In the genomic region with DNA sequence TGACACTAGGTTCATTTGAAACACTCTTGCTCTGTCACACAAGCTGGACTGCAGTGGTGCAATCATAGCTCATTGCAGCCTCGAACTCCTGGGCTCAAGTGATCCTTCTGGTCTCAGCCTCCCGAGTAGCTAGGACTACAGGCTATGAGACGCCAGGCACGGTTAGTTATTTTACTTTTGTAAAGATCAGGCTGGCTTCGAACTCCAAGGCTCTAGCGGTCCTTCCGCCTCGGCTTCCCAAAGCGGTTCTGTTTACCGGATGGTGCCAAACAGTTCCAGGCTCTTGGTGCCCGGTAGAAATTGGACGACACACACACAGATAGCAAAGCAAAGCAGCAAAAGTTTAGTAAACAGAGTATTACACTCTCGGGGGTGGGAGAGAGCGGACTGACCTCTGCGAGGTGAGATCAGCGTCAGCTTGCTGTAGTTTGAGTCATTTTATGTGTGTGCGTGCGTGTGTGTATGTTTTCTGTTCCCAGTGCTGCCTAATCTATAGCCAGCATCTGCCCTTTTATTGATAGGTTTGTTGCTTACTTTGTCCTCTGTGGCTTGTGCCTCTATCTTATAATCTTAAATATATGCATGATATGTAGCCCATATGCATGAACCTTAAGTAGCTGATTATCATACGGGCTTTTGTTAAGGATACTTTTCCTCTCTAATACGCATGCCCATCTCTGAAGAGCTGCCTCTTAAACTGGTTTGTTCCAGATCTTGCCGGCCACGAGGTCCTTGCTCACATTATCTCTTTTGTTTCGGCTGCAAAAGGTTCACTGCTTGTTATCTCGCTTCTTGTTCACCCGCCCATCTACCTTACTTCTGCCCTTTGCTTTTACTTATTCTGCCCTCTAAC, we compare ENCODE assay signal across 1 cellular context.
TF ChIP-seq lines count a peak whose summit lies in the region.

No MANE protein-coding gene starts in this region.

TF ChIP-seq in HepG2, 621 proteins besides CTCF, POLR2A, EP300 and RAD21 (continued from another document):
- TF ChIP-seq, protein P1, sequence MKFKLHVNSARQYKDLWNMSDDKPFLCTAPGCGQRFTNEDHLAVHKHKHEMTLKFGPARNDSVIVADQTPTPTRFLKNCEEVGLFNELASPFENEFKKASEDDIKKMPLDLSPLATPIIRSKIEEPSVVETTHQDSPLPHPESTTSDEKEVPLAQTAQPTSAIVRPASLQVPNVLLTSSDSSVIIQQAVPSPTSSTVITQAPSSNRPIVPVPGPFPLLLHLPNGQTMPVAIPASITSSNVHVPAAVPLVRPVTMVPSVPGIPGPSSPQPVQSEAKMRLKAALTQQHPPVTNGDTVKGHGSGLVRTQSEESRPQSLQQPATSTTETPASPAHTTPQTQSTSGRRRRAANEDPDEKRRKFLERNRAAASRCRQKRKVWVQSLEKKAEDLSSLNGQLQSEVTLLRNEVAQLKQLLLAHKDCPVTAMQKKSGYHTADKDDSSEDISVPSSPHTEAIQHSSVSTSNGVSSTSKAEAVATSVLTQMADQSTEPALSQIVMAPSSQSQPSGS (CRISPR knock-in tag; IDR thresholded peaks at IDR 0.05), result peak; percentile 51
- TF ChIP-seq, protein P2, sequence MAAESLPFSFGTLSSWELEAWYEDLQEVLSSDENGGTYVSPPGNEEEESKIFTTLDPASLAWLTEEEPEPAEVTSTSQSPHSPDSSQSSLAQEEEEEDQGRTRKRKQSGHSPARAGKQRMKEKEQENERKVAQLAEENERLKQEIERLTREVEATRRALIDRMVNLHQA (CRISPR knock-in tag; IDR thresholded peaks at IDR 0.05), result no peak
- no peak for TF ChIP-seq FOXC1 (CRISPR knock-in tag; IDR thresholded peaks at IDR 0.05; ENCODE audit: borderline replicate concordance)
- no peak for TF ChIP-seq ZSCAN31 (CRISPR knock-in tag; IDR thresholded peaks at IDR 0.05; ENCODE audit: low read depth)
- TF ChIP-seq NFATC3 (CRISPR knock-in tag; IDR thresholded peaks at IDR 0.05), result 0 out of 2 replicates have a peak, but pooled peaks have one; percentile 51
- no peak for TF ChIP-seq ZFP36L1 (CRISPR knock-in tag; IDR thresholded peaks at IDR 0.05)
- TF ChIP-seq SNAPC2 (CRISPR knock-in tag; IDR thresholded peaks at IDR 0.05), result peak; percentile 99
- TF ChIP-seq, protein P3, sequence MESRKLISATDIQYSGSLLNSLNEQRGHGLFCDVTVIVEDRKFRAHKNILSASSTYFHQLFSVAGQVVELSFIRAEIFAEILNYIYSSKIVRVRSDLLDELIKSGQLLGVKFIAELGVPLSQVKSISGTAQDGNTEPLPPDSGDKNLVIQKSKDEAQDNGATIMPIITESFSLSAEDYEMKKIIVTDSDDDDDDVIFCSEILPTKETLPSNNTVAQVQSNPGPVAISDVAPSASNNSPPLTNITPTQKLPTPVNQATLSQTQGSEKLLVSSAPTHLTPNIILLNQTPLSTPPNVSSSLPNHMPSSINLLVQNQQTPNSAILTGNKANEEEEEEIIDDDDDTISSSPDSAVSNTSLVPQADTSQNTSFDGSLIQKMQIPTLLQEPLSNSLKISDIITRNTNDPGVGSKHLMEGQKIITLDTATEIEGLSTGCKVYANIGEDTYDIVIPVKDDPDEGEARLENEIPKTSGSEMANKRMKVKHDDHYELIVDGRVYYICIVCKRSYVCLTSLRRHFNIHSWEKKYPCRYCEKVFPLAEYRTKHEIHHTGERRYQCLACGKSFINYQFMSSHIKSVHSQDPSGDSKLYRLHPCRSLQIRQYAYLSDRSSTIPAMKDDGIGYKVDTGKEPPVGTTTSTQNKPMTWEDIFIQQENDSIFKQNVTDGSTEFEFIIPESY (CRISPR knock-in tag; IDR thresholded peaks at IDR 0.05), result no peak
- TF ChIP-seq, protein P4, sequence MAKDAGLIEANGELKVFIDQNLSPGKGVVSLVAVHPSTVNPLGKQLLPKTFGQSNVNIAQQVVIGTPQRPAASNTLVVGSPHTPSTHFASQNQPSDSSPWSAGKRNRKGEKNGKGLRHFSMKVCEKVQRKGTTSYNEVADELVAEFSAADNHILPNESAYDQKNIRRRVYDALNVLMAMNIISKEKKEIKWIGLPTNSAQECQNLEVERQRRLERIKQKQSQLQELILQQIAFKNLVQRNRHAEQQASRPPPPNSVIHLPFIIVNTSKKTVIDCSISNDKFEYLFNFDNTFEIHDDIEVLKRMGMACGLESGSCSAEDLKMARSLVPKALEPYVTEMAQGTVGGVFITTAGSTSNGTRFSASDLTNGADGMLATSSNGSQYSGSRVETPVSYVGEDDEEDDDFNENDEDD (CRISPR knock-in tag; IDR thresholded peaks at IDR 0.05; ENCODE audit: borderline replicate concordance), result no peak; the same call in 1 of the 2 replicates
- TF ChIP-seq ZSCAN9 (CRISPR knock-in tag; IDR thresholded peaks at IDR 0.05; ENCODE audit: borderline replicate concordance), result no peak
- TF ChIP-seq TAF1 (CRISPR knock-in tag; IDR thresholded peaks at IDR 0.05), result peak; percentile 43; the same call in 1 of the 2 replicates
- TF ChIP-seq, protein P5, sequence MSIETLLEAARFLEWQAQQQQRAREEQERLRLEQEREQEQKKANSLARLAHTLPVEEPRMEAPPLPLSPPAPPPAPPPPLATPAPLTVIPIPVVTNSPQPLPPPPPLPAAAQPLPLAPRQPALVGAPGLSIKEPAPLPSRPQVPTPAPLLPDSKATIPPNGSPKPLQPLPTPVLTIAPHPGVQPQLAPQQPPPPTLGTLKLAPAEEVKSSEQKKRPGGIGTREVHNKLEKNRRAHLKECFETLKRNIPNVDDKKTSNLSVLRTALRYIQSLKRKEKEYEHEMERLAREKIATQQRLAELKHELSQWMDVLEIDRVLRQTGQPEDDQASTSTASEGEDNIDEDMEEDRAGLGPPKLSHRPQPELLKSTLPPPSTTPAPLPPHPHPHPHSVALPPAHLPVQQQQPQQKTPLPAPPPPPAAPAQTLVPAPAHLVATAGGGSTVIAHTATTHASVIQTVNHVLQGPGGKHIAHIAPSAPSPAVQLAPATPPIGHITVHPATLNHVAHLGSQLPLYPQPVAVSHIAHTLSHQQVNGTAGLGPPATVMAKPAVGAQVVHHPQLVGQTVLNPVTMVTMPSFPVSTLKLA (IDR thresholded peaks at IDR 0.05), result peak; percentile 21; the same call in 1 of the 2 replicates
- TF ChIP-seq GTF2F1 (IDR thresholded peaks at IDR 0.05; ENCODE audit: low read length), result no peak
- TF ChIP-seq ZFX (CRISPR knock-in tag; IDR thresholded peaks at IDR 0.05; ENCODE audit: low read depth), result 0 out of 2 replicates have a peak, but pooled peaks have one; percentile 36
- no peak for TF ChIP-seq TBP (CRISPR knock-in tag; IDR thresholded peaks at IDR 0.05)
